Comparison of ENCODE assay signal across 9 cellular contexts in the genomic region with DNA sequence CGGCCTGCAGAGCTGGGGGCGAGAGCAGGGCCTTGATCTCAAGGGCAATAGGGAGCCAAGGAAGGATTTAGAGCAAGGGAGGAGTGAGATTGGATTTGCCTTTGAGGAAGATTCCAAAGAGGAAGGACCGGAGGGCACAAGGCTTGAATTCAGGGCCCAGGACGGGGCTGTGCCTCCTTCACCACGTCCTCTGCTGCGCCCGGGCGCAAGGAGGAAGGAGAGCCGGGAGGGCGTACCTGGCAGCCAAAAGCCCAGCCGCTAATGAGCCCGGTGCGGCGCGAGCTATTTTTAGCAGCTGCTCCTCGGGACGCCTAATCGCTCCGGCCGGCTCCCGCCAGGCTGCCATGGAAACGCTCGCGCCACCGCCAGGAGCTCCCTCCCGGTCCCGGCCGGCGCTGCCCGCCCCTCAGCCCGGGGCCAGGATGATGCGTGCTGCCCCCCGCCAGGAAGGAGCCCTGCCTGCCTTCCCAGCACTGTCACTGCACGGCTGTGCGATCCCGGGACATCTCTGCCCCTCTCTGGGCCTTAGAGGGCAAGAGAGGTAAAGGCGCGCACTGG. TPM values are rescaled to one million over a fixed set of nuclear protein-coding genes. Genes with fewer than 3 reads are reported as not detected.
DNase-seq lines count a peak whose midpoint lies in the region; ATAC-seq and TF ChIP-seq lines count a peak whose summit lies in the region.
"Had no signal": no experiment of that assay in that cellular context is flagged by ENCODE, and none has a peak within 500 bp of the region (broad histone marks: within the 10 kb centered on the region; RNA-seq: fewer than 3 reads in every experiment).

No MANE protein-coding gene starts in this region.

- no peak for TF ChIP-seq EP300 in upper lobe of left lung (IDR thresholded peaks at IDR 0.05)

- peaks cover 0 to 5% (median 0%) of the 10 kb centered on the region in 4 donors for H3K4me1 ChIP-seq in upper lobe of left lung

- H3K4me3 ChIP-seq in upper lobe of left lung, result peak overlapping the region in 1 of 4 donors; percentile 14

- whole genome bisulfite sequencing in upper lobe of left lung, 2 donors, result 3 to 9% methylated on average over 23 to 25 of the region's 38 CpGs

- peaks cover 8 to 15% (median 12%) of the 10 kb centered on the region in 4 donors for H3K9me3 ChIP-seq in upper lobe of left lung

- peak overlapping the region; percentile 57 to 75 (median 73) for H3K4me3 Mint-ChIP-seq in brain

- peak overlapping the region; percentile 40 to 98 (median 92) for H3K27ac Mint-ChIP-seq in brain

- H3K27ac ChIP-seq in upper lobe of left lung, result no peak overlapping the region
- H3K27ac ChIP-seq: HL-60 had no signal

- peak; percentile 34 for DNase-seq in NCI-H82 (lab: John Stamatoyannopoulos, UW)
- DNase-seq in NCI-H82 treated with DMSO at 0.1 percent for 48 hours (lab: John Stamatoyannopoulos, UW; ENCODE audit: unreplicated experiment), result no peak
- DNase-seq in iPS-NIHi7 (ENCODE audit: extremely low spot score), result peak; percentile 94
- DNase-seq in upper lobe of left lung, result peak; percentile 41 to 86
- no peak for DNase-seq in SKM-1 treated with dmso at 0.1 percent for 144 hours (lab: John Stamatoyannopoulos, UW; ENCODE audit: unreplicated experiment)

- no peaks in the 10 kb centered on the region for H3K36me3 ChIP-seq in upper lobe of left lung

- TF ChIP-seq POLR2A in upper lobe of left lung (IDR thresholded peaks at IDR 0.05), result no peak

- H3K9me3 Mint-ChIP-seq in brain, result peaks cover 17 to 27% (median 23%) of the 10 kb centered on the region in 5 experiments

- H3K36me3 Mint-ChIP-seq in brain, result peaks cover 5% of the 10 kb centered on the region

- H3K27me3 Mint-ChIP-seq in brain, result no peaks in the 10 kb centered on the region

- peaks cover 44% of the 10 kb centered on the region for H3K4me1 Mint-ChIP-seq in brain

- peaks cover 0 to 4% (median 0%) of the 10 kb centered on the region in 4 donors for H3K27me3 ChIP-seq in upper lobe of left lung

- no peak for TF ChIP-seq CTCF in brain (conservative IDR thresholded peaks at IDR 0.05)
- no peak for TF ChIP-seq CTCF in upper lobe of left lung (IDR thresholded peaks at IDR 0.05)

- ATAC-seq in upper lobe of left lung (ENCODE audit: low FRiP score in 2 of 2) (peak; percentile 27 to 39), HG03520 (IDR thresholded peaks at IDR 0.05; ENCODE audit: unreplicated experiment) (no peak), GM21737 (IDR thresholded peaks at IDR 0.05; ENCODE audit: unreplicated experiment) (no peak)

RNA-seq across cellular contexts. Expression of a gene that starts 31.3 kb away (rescaled TPM):
- polyA plus RNA-seq in brain (ENCODE audit: insufficient read depth, low read depth, low replicate concordance), result 1.7 TPM
- total RNA-seq in upper lobe of left lung, result 10 to 100 TPM in 1 of 6 donors, 1 to 10 TPM in 5; 3.1 to 12.8 (median 4.3) TPM

Comparison
In these comparisons a context has a peak if more than half of its experiments do, and no peak if none do; other contexts are left out.
1. DNase-seq: peak in NCI-H82 (single experiment), iPS-NIHi7 (single experiment) and upper lobe of left lung (2 of 2); none in NCI-H82 treated with DMSO at 0.1 percent for 48 hours (single experiment) and SKM-1 treated with dmso at 0.1 percent for 144 hours (single experiment).
2. ATAC-seq: peak in upper lobe of left lung (2 of 2); none in HG03520 (single experiment) and GM21737 (single experiment).